Comparison of ENCODE assay signal across 11 cellular contexts in the genomic region with DNA sequence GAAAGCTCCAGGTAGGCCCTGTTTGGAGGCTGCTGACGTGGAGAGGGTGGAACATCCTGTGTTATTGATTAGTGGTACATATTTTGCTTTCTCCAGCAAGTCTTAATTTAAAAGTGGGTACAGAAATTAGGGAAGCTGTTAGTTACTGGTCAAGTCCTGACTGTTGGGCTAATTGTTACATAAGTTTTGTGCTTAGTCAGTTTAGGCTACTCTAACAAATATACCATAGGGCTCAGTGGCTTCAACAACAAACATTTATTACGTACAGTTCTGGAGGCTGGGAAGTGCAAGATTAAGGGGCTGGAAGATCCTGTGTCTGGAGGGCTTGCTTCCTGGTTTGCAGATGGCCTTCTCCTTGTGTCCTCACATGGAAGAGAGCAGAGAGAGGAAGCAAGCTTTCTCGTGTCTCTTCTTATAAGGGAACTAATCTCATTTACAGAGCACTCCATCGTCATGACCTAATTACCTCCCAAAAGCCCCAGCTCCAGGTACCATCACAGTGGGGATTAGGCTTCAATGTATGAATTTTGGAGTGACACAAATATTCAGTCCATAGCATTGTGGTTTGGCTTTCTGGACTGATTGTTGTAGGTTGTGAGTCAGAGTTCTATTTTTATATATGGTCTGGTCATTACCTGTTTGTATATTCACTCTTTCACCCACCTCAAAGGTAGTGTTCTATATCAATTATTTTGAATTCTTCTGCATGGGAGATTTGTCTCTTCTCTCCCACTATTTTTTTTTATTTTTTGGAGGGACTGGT. TPM values are rescaled to one million over a fixed set of nuclear protein-coding genes. Genes with fewer than 3 reads are reported as not detected.
DNase-seq lines count a peak whose midpoint lies in the region; ATAC-seq, FAIRE-seq and TF ChIP-seq lines count a peak whose summit lies in the region.
"Had no signal": no experiment of that assay in that cellular context is flagged by ENCODE, and none has a peak within 500 bp of the region (broad histone marks: within the 10 kb centered on the region; RNA-seq: fewer than 3 reads in every experiment).

No MANE protein-coding gene starts in this region.

- peak; percentile 34 for ATAC-seq in Right ventricle myocardium superior (ENCODE audit: poor library complexity)
- ATAC-seq in HG02678 (IDR thresholded peaks at IDR 0.05; ENCODE audit: unreplicated experiment): peak; percentile 61
- peak; percentile 71 for ATAC-seq in HG03565 (IDR thresholded peaks at IDR 0.05; ENCODE audit: unreplicated experiment)

- no peak overlapping the region for H3K4me3 ChIP-seq in neutrophil (ENCODE audit: low read depth in 1 of 2, low read length in 1 of 2)
- no peak overlapping the region for H3K4me3 ChIP-seq in esophagus squamous epithelium

- no peak for TF ChIP-seq POLR2A in esophagus squamous epithelium (IDR thresholded peaks at IDR 0.05)

- H3K27ac ChIP-seq in neutrophil: peak overlapping the region; percentile 27
- H3K27ac ChIP-seq in esophagus squamous epithelium: no peak overlapping the region

- FAIRE-seq in GM19239 (lab: Jason Lieb, UNC): no peak

- DNase-seq in Right ventricle myocardium superior: no peak
- DNase-seq in cardiac septum (ENCODE audit: low spot score): no peak
- DNase-seq in esophagus squamous epithelium (lab: John Stamatoyannopoulos, UW): no peak
- no peak for DNase-seq in activated naive CD4-positive, alpha-beta T cell treated with Interleukin-2 at 50 U/mL for 16 hours
- no peak for DNase-seq in GM19239 (ENCODE audit: insufficient read length, low spot score)
- DNase-seq: activated gamma-delta T cell treated with Interleukin-2 at 50 U/mL for 16 hours, dermis blood vessel endothelial cell, NCI-H510A treated with DMSO at 0.1 percent for 48 hours had no signal

- TF ChIP-seq CTCF in neutrophil (IDR thresholded peaks at IDR 0.05) (no peak), esophagus squamous epithelium (IDR thresholded peaks at IDR 0.05) (no peak)

- H3K4me1 ChIP-seq in neutrophil (ENCODE audit: control insufficient read depth in 1 of 2, insufficient read depth in 1 of 2, low read depth in 1 of 2, low read length in 1 of 2) (peaks cover 0 to 13% of the 10 kb centered on the region in 2 experiments), esophagus squamous epithelium (no peaks in the 10 kb centered on the region)

- H3K36me3 ChIP-seq in neutrophil (no peaks in the 10 kb centered on the region), esophagus squamous epithelium (peaks cover 0 to 3% (median 0%) of the 10 kb centered on the region in 3 donors)

- H3K9me3 ChIP-seq in neutrophil (no peaks in the 10 kb centered on the region), esophagus squamous epithelium (no peaks in the 10 kb centered on the region)

- intact Hi-C loops in Right ventricle myocardium superior (cut with DNase I) (no loop called here), cardiac septum (cut with DNase I) (no loop called here), esophagus squamous epithelium (cut with DNase I) (no loop called here)

- WGBS in esophagus squamous epithelium, 2 donors: 82 to 90% methylated on average over 4 of the region's 4 CpGs

- H3K27me3 ChIP-seq in neutrophil (no peaks in the 10 kb centered on the region), esophagus squamous epithelium (no peaks in the 10 kb centered on the region)

RNA-seq across cellular contexts. Expression of gene ST7, which starts 17.0 kb away (rescaled TPM):
- total RNA-seq in Right ventricle myocardium superior: 29.7 TPM
- 23.4 TPM for total RNA-seq in cardiac septum
- total RNA-seq in esophagus squamous epithelium: 10 to 100 TPM; 12.9 to 18.0 (median 15.3) TPM
